Comparison of ENCODE assay signal across 1 cellular context in the genomic region with DNA sequence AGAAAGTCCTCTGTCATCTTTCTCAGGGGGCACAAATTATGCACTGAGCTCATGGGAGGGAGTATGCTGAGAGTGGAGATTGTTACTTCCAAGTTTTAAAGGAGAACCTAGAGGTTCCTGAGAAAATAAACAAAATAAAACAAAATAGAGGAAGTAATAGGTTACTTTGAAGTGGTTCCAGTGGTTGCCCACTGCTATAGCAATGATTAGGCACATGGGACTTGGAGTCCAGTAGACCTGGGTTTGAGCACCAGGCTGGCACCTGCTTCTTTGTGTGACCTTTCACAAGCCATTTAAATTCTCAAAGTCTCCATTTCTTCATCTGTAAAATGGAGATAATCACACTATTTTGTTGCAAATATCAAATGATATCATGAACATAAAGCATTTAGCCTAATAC.
TF ChIP-seq lines count a peak whose summit lies in the region.

No MANE protein-coding gene starts in this region.

TF ChIP-seq in GM12878, 131 proteins besides CTCF, POLR2A, EP300 and RAD21:
- TF ChIP-seq RUNX3 (IDR thresholded peaks at IDR 0.05; ENCODE audit: low read length) (peak; percentile 61), ZBED1 (IDR thresholded peaks at IDR 0.05; ENCODE audit: borderline replicate concordance) (no peak)
